Comparison of ENCODE assay signal across 13 cellular contexts in the genomic region with DNA sequence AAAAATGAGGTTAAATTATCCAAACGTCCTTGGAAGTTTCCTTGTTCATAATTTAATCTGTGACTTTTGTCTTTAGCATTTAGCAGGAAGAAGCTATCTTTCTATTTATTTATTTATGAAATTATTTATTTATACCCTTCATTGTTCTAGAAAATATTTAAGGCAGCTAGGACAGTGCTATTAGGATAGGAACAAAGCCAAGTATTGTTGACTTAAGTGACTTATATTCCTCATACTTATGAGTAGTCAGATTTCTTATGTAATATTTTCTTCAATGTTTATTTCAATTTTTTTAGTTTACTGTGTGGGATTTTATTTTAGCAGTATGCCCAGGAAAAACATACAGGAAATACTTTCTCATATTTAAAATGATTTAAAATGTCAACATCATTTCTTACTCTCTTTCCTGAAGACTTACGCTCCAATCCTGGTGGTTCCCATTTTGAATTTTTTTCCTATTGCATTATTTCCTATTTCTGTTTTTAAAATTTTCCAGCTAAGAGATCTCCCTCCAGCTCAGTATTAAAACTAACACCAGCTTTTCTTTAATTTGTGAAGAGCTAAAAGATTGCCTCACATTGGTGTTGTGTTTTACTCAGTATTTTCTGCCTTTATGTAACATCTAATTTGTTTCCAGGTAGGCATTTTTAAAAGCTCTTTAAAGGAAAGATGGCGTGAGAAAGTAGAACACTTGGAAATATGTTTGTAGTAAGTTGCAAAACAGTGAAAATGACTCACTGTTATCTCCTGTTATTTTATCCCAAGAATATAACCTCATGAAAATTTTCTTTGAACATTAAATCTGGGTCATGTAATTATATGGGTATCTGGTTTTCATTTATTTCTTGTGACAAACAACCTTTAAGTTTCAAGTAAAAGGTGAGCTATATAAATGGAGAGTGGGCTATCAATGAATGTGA. TPM values are rescaled to one million over a fixed set of nuclear protein-coding genes. Genes with fewer than 3 reads are reported as not detected.
DNase-seq lines count a peak whose midpoint lies in the region; ATAC-seq and TF ChIP-seq lines count a peak whose summit lies in the region.
"Had no signal": no experiment of that assay in that cellular context is flagged by ENCODE, and none has a peak within 500 bp of the region (broad histone marks: within the 10 kb centered on the region; RNA-seq: fewer than 3 reads in every experiment).

No MANE protein-coding gene starts in this region.

- no peaks in the 10 kb centered on the region for H3K27me3 Mint-ChIP-seq in T-cell
- H3K27me3 Mint-ChIP-seq: activated CD4-positive, alpha-beta T cell treated with anti-CD3 and anti-CD28 coated beads, Interleukin-2, amount 10 ng/mL, durations not matched to agents 7 days and 5 days had no signal

- H3K4me1 ChIP-seq in left ventricle myocardium inferior (peaks cover 93% of the 10 kb centered on the region), upper lobe of right lung (peaks cover 38% of the 10 kb centered on the region)
- H3K4me1 ChIP-seq: parathyroid adenoma had no signal

- H3K27ac Mint-ChIP-seq in stimulated activated effector memory CD8-positive, alpha-beta T cell treated with anti-CD3 and anti-CD28 coated beads, Interleukin-12 subunit alpha, Interleukin-12 subunit beta, amount 100 ng/mL, for 72 hours: peak overlapping the region; percentile 29
- no peak overlapping the region for H3K27ac Mint-ChIP-seq in T-cell
- H3K27ac Mint-ChIP-seq: activated CD4-positive, alpha-beta T cell treated with anti-CD3 and anti-CD28 coated beads, Interleukin-2, amount 10 ng/mL, durations not matched to agents 7 days and 5 days had no signal

- H3K36me3 Mint-ChIP-seq in stimulated activated effector memory CD8-positive, alpha-beta T cell treated with anti-CD3 and anti-CD28 coated beads, Interleukin-12 subunit alpha, Interleukin-12 subunit beta, amount 100 ng/mL, for 72 hours: peaks cover 29% of the 10 kb centered on the region
- H3K36me3 Mint-ChIP-seq in T-cell: peaks cover 54% of the 10 kb centered on the region

- DNase-seq in left ventricle myocardium inferior (no peak), Right ventricle myocardium inferior (ENCODE audit: missing footprints) (no peak), astrocyte of the spinal cord (ENCODE audit: low read depth, low spot score) (peak; percentile 50), foreskin fibroblast (peak; percentile 20 to 52), T-cell (no peak), upper lobe of right lung (no peak)
- DNase-seq in stimulated activated effector memory CD8-positive, alpha-beta T cell treated with anti-CD3 and anti-CD28 coated beads, Interleukin-12 subunit alpha, Interleukin-12 subunit beta, amount 100 ng/mL, for 72 hours (ENCODE audit: low spot score in 2 of 2): no peak
- DNase-seq: activated CD4-positive, alpha-beta T cell treated with anti-CD3 and anti-CD28 coated beads, Interleukin-2, amount 10 ng/mL, durations not matched to agents 7 days and 5 days; aorta; NCI-H1694 treated with DMSO at 0.1 percent for 48 hours; NCI-H748 treated with DMSO at 0.1 percent for 48 hours had no signal

- no peaks in the 10 kb centered on the region for H3K9me3 ChIP-seq in left ventricle myocardium inferior (replicated peaks)
- no peaks in the 10 kb centered on the region for H3K9me3 ChIP-seq in upper lobe of right lung

- no peak for ATAC-seq in Right ventricle myocardium inferior
- no peak for ATAC-seq in stimulated activated effector memory CD8-positive, alpha-beta T cell treated with anti-CD3 and anti-CD28 coated beads, Interleukin-12 subunit alpha, Interleukin-12 subunit beta, amount 100 ng/mL, for 72 hours
- ATAC-seq in T-cell (replicated peaks in 1 of 4): no peak
- ATAC-seq in GM21529 (IDR thresholded peaks at IDR 0.05; ENCODE audit: unreplicated experiment): no peak
- ATAC-seq in upper lobe of right lung: no peak

- peaks cover 16% of the 10 kb centered on the region for H3K36me3 ChIP-seq in left ventricle myocardium inferior
- H3K36me3 ChIP-seq in upper lobe of right lung: peaks cover 3% of the 10 kb centered on the region

- H3K9me3 Mint-ChIP-seq in stimulated activated effector memory CD8-positive, alpha-beta T cell treated with anti-CD3 and anti-CD28 coated beads, Interleukin-12 subunit alpha, Interleukin-12 subunit beta, amount 100 ng/mL, for 72 hours: no peaks in the 10 kb centered on the region
- no peaks in the 10 kb centered on the region for H3K9me3 Mint-ChIP-seq in T-cell
- H3K9me3 Mint-ChIP-seq: activated CD4-positive, alpha-beta T cell treated with anti-CD3 and anti-CD28 coated beads, Interleukin-2, amount 10 ng/mL, durations not matched to agents 7 days and 5 days had no signal

- CTCF ChIA-PET in T-cell (lab: Charles Lee): interaction anchor here (0.5 to 2.4 kb wide), 13 partner anchors 9 to 1980 kb away, joined by 3 to 10 read pairs (median 3); partner anchors contain the start of gene MAPRE2 (in 1 of the 2)

- TF ChIP-seq CTCF in left ventricle myocardium inferior (IDR thresholded peaks at IDR 0.05; ENCODE audit: borderline replicate concordance) (no peak), astrocyte of the spinal cord (IDR thresholded peaks at IDR 0.05; ENCODE audit: low read depth, low read length) (no peak), foreskin fibroblast (IDR thresholded peaks at IDR 0.05; ENCODE audit: low read depth, low read length) (no peak), upper lobe of right lung (IDR thresholded peaks at IDR 0.05) (no peak)

- intact Hi-C loops in left ventricle myocardium inferior (cut with micrococcal nuclease) (no loop called here), Right ventricle myocardium inferior (cut with DNase I) (loop anchor here (10.0 kb wide), 1 partner anchor 51 kb away; no protein-coding TSS in a partner anchor), upper lobe of right lung (cut with DNase I) (no loop called here)

- in situ Hi-C loops in astrocyte of the spinal cord (cut with HindIII; ENCODE audit: low sequenced_read_pairs): no loop called here

- H3K4me3 Mint-ChIP-seq in stimulated activated effector memory CD8-positive, alpha-beta T cell treated with anti-CD3 and anti-CD28 coated beads, Interleukin-12 subunit alpha, Interleukin-12 subunit beta, amount 100 ng/mL, for 72 hours: no peak overlapping the region
- no peak overlapping the region for H3K4me3 Mint-ChIP-seq in T-cell
- H3K4me3 Mint-ChIP-seq: activated CD4-positive, alpha-beta T cell treated with anti-CD3 and anti-CD28 coated beads, Interleukin-2, amount 10 ng/mL, durations not matched to agents 7 days and 5 days had no signal

- peaks cover 38% of the 10 kb centered on the region for H3K4me1 Mint-ChIP-seq in stimulated activated effector memory CD8-positive, alpha-beta T cell treated with anti-CD3 and anti-CD28 coated beads, Interleukin-12 subunit alpha, Interleukin-12 subunit beta, amount 100 ng/mL, for 72 hours
- peaks cover 63 to 65% (median 65%) of the 10 kb centered on the region in 3 donors for H3K4me1 Mint-ChIP-seq in T-cell

- POLR2A ChIA-PET in T-cell (lab: Charles Lee): interaction anchor here (0.6 to 1.4 kb wide), 11 partner anchors 10 to 330 kb away, joined by 3 to 15 read pairs (median 4); no protein-coding TSS in a partner anchor

- H3K27ac ChIP-seq in left ventricle myocardium inferior (replicated peaks) (peak overlapping the region; percentile 84), upper lobe of right lung (no peak overlapping the region)
- H3K27ac ChIP-seq: parathyroid adenoma had no signal

- H3K27me3 ChIP-seq in left ventricle myocardium inferior (ENCODE audit: low read depth): no peaks in the 10 kb centered on the region
- no peaks in the 10 kb centered on the region for H3K27me3 ChIP-seq in upper lobe of right lung

- no peak overlapping the region for H3K4me3 ChIP-seq in left ventricle myocardium inferior
- no peak overlapping the region for H3K4me3 ChIP-seq in astrocyte of the spinal cord (ENCODE audit: low read depth, low read length)
- no peak overlapping the region for H3K4me3 ChIP-seq in foreskin fibroblast (ENCODE audit: low read depth in 1 of 2, low read length in 2 of 2)
- no peak overlapping the region for H3K4me3 ChIP-seq in upper lobe of right lung

RNA-seq across cellular contexts. Expression of gene MAPRE2, which starts 32.2 kb away (rescaled TPM):
- total RNA-seq in left ventricle myocardium inferior (120 TPM), Right ventricle myocardium inferior (112 TPM), T-cell (10 to 100 TPM; 45.6 to 96.7 (median 53.9) TPM), upper lobe of right lung (35.4 TPM)

Comparison
In these comparisons a context has a peak if more than half of its experiments do, and no peak if none do; other contexts are left out.
1. DNase-seq: peak in astrocyte of the spinal cord (single experiment) and foreskin fibroblast (2 of 2); none in left ventricle myocardium inferior (single experiment), Right ventricle myocardium inferior (single experiment), stimulated activated effector memory CD8-positive, alpha-beta T cell treated with anti-CD3 and anti-CD28 coated beads, Interleukin-12 subunit alpha, Interleukin-12 subunit beta, amount 100 ng/mL, for 72 hours (0 of 2), T-cell (0 of 34) and upper lobe of right lung (single experiment).